2 cellular contexts compared by ENCODE assay signal in genomic region chr7:45421096-45421495, GRCh38.
TF ChIP-seq lines count a peak whose summit lies in the region.

No MANE protein-coding gene starts in this region.

TF ChIP-seq in IMR-90, 13 proteins besides CTCF, POLR2A, EP300 and RAD21 (continued from another document):
- TF ChIP-seq RCOR1 (IDR thresholded peaks at IDR 0.05; ENCODE audit: insufficient replicate concordance, low read length) (no peak), MAFK (IDR thresholded peaks at IDR 0.05; ENCODE audit: low read depth, low read length) (no peak), FOS (IDR thresholded peaks at IDR 0.05; ENCODE audit: low read depth, low read length) (no peak), RFX5 (IDR thresholded peaks at IDR 0.05; ENCODE audit: low read depth, low read length) (no peak), USF2 (IDR thresholded peaks at IDR 0.05; ENCODE audit: low read depth, low read length) (no peak), CEBPB (IDR thresholded peaks at IDR 0.05; ENCODE audit: low read depth, low read length) (no peak), BHLHE40 (IDR thresholded peaks at IDR 0.05; ENCODE audit: low read depth, low read length) (no peak), ELK1 (IDR thresholded peaks at IDR 0.05; ENCODE audit: borderline replicate concordance, low read depth, low read length) (no peak)

TF ChIP-seq in GM23338, 12 proteins besides CTCF, POLR2A, EP300 and RAD21:
- TF ChIP-seq REST (IDR thresholded peaks at IDR 0.05; ENCODE audit: unreplicated experiment) (no peak), NANOG (IDR thresholded peaks at IDR 0.05; ENCODE audit: borderline replicate concordance) (no peak), ETS1 (IDR thresholded peaks at IDR 0.05) (no peak), ZNF331 (CRISPR knock-in tag; IDR thresholded peaks at IDR 0.05; ENCODE audit: low read depth) (no peak), ZNF114 (CRISPR knock-in tag; IDR thresholded peaks at IDR 0.05) (no peak), CREB1 (CRISPR knock-in tag; IDR thresholded peaks at IDR 0.05; ENCODE audit: low read depth) (no peak), POLR2AphosphoS5 (IDR thresholded peaks at IDR 0.05; ENCODE audit: low read depth) (no peak), STAT1 (IDR thresholded peaks at IDR 0.05; ENCODE audit: unreplicated experiment) (no peak), ZNF462 (CRISPR knock-in tag; IDR thresholded peaks at IDR 0.05) (no peak)
